ENCODE assay signal across 26 cellular contexts in genomic region chr7:16357474-16357873, GRCh38.
"Had no signal": no experiment of that assay in that cellular context is flagged by ENCODE, and none has a peak within 500 bp of the region (broad histone marks: within the 10 kb centered on the region; RNA-seq: fewer than 3 reads in every experiment).

No MANE protein-coding gene starts in this region.

- H3K27ac ChIP-seq: ascending aorta, brain microvascular endothelial cell, coronary artery, foreskin keratinocyte, gastrocnemius medialis had no signal

- H3K9me3 ChIP-seq: ascending aorta, gastrocnemius medialis, heart left ventricle had no signal

- DNase-seq: activated CD4-positive, alpha-beta memory T cell treated with anti-CD3 and anti-CD28 coated beads, Interleukin-2, amount 10 ng/mL, durations not matched to agents 7 days and 5 days; activated CD4-positive, alpha-beta T cell treated with anti-CD3 and anti-CD28 coated beads for 1 hour; activated CD4-positive, alpha-beta T cell treated with anti-CD3 and anti-CD28 coated beads for 4 hours; activated CD4-positive, alpha-beta T cell treated with anti-CD3 and anti-CD28 coated beads, Interleukin-2, amount 10 ng/mL, durations not matched to agents 7 days and 5 days; activated CD4-positive, alpha-beta T cell treated with anti-CD3 and anti-CD28 coated beads, Interleukin-2, amount 50 U/mL, for 4 hours; activated CD8-positive, alpha-beta memory T cell treated with anti-CD3 and anti-CD28 coated beads, Interleukin-2, amount 50 U/mL, for 48 hours; activated gamma-delta T cell; activated naive CD4-positive, alpha-beta T cell; activated naive CD4-positive, alpha-beta T cell treated with anti-CD3 and anti-CD28 coated beads, Interleukin-2, amount 10 ng/mL, durations not matched to agents 7 days and 5 days; activated naive CD8-positive, alpha-beta T cell treated with anti-CD3 and anti-CD28 coated beads, Interleukin-2, amount 10 ng/mL, durations not matched to agents 7 days and 5 days; activated T-cell treated with anti-CD3 and anti-CD28 coated beads for 4 hours; activated T-cell treated with anti-CD3 and anti-CD28 coated beads, Interleukin-2, amount 50 U/mL, for 24 hours; activated T-cell treated with anti-CD3 and anti-CD28 coated beads, Interleukin-2, amount 50 U/mL, for 72 hours; brain microvascular endothelial cell; effector memory CD4-positive, alpha-beta T cell; endodermal cell; foreskin keratinocyte; gastrocnemius medialis; T-helper 2 cell had no signal

- H3K4me3 ChIP-seq: ascending aorta, coronary artery, dorsolateral prefrontal cortex, gastrocnemius medialis, heart left ventricle had no signal

- H3K4me1 ChIP-seq: ascending aorta had no signal

- H3K36me3 ChIP-seq: ascending aorta, brain microvascular endothelial cell, gastrocnemius medialis, heart left ventricle had no signal

- H3K27me3 ChIP-seq: ascending aorta, brain microvascular endothelial cell, dorsolateral prefrontal cortex, foreskin keratinocyte, gastrocnemius medialis, heart left ventricle had no signal

- ATAC-seq: activated naive CD4-positive, alpha-beta T cell treated with anti-CD3 and anti-CD28 coated beads, Interleukin-2, amount 50 U/mL, for 72 hours; activated T-cell treated with anti-CD3 and anti-CD28 coated beads, Interleukin-2, amount 50 U/mL, for 72 hours; esophagus mucosa; foreskin keratinocyte; gastrocnemius medialis; WTC11 had no signal
